Comparison of ENCODE assay signal across 13 cellular contexts in genomic region chr4:132614682-132615081, GRCh38.
DNase-seq lines count a peak whose midpoint lies in the region; ATAC-seq, FAIRE-seq and TF ChIP-seq lines count a peak whose summit lies in the region.
"Had no signal": no experiment of that assay in that cellular context is flagged by ENCODE, and none has a peak within 500 bp of the region (broad histone marks: within the 10 kb centered on the region; RNA-seq: fewer than 3 reads in every experiment).

No MANE protein-coding gene starts in this region.

- intact Hi-C loops in tibial artery (cut with DNase I; ENCODE audit: low total_unique reads) = no loop called here
- intact Hi-C loops in CD4-positive, alpha-beta memory T cell (cut with micrococcal nuclease) = no loop called here

- CTCF ChIA-PET in CD4-positive, alpha-beta memory T cell (lab: Charles Lee; ENCODE audit: partially characterized antibody) = no interaction called here

- POLR2A ChIA-PET in CD4-positive, alpha-beta memory T cell (lab: Charles Lee; ENCODE audit: partially characterized antibody) = no interaction called here

- no peaks in the 10 kb centered on the region for H3K36me3 Mint-ChIP-seq in CD4-positive, alpha-beta memory T cell

- H3K9me3 ChIP-seq in RWPE2 (ENCODE audit: severe bottlenecking) = no peaks in the 10 kb centered on the region
- no peaks in the 10 kb centered on the region for H3K9me3 ChIP-seq in tibial artery
- H3K9me3 ChIP-seq in CD4-positive, alpha-beta memory T cell (ENCODE audit: control insufficient read depth in 1 of 2, low read length in 2 of 2) = no peaks in the 10 kb centered on the region
- H3K9me3 ChIP-seq: ovary, stomach had no signal

- H3K36me3 ChIP-seq in RWPE2 (ENCODE audit: low read depth) (no peaks in the 10 kb centered on the region), tibial artery (no peaks in the 10 kb centered on the region)
- no peaks in the 10 kb centered on the region for H3K36me3 ChIP-seq in CD4-positive, alpha-beta memory T cell (ENCODE audit: insufficient read depth, low read length)
- H3K36me3 ChIP-seq: ovary, stomach had no signal

- H3K4me1 ChIP-seq in RWPE2 (ENCODE audit: insufficient read depth, poor library complexity, severe bottlenecking) = no peaks in the 10 kb centered on the region
- H3K4me1 ChIP-seq in tibial artery = no peaks in the 10 kb centered on the region
- H3K4me1 ChIP-seq in CD4-positive, alpha-beta memory T cell (ENCODE audit: insufficient read depth, low read length) = no peaks in the 10 kb centered on the region
- H3K4me1 ChIP-seq: stomach had no signal

- FAIRE-seq in A204.1 (lab: Jason Lieb, UNC) = peak; percentile 98
- FAIRE-seq: GM12878 had no signal

- H3K27ac Mint-ChIP-seq in CD4-positive, alpha-beta memory T cell = no peak overlapping the region

- peak; percentile 68 for TF ChIP-seq CTCF in RWPE2 (IDR thresholded peaks at IDR 0.05; ENCODE audit: poor library complexity, severe bottlenecking)
- no peak for TF ChIP-seq CTCF in tibial artery (IDR thresholded peaks at IDR 0.05)

- H3K27me3 ChIP-seq in RWPE2 (ENCODE audit: insufficient read depth, poor library complexity, severe bottlenecking) = no peaks in the 10 kb centered on the region
- H3K27me3 ChIP-seq in tibial artery = no peaks in the 10 kb centered on the region
- no peaks in the 10 kb centered on the region for H3K27me3 ChIP-seq in CD4-positive, alpha-beta memory T cell (ENCODE audit: insufficient read depth, low read length)
- H3K27me3 ChIP-seq: ovary, stomach had no signal

- no peaks in the 10 kb centered on the region for H3K4me1 Mint-ChIP-seq in CD4-positive, alpha-beta memory T cell

- H3K4me3 ChIP-seq in RWPE2 (ENCODE audit: severe bottlenecking) = no peak overlapping the region
- no peak overlapping the region for H3K4me3 ChIP-seq in tibial artery
- H3K4me3 ChIP-seq in CD4-positive, alpha-beta memory T cell (ENCODE audit: low read length in 2 of 2) = no peak overlapping the region
- H3K4me3 ChIP-seq: GM12878, ovary, stomach had no signal

- H3K9me3 Mint-ChIP-seq in CD4-positive, alpha-beta memory T cell = peaks cover 0 to 17% (median 8%) of the 10 kb centered on the region in 8 donors

- no peak overlapping the region for H3K4me3 Mint-ChIP-seq in CD4-positive, alpha-beta memory T cell

- H3K27ac ChIP-seq in RWPE2 (ENCODE audit: poor library complexity, severe bottlenecking) = no peak overlapping the region
- no peak overlapping the region for H3K27ac ChIP-seq in tibial artery
- H3K27ac ChIP-seq in CD4-positive, alpha-beta memory T cell (ENCODE audit: low read depth, low read length) = no peak overlapping the region
- H3K27ac ChIP-seq: ovary, stomach had no signal

- ATAC-seq in RWPE2 (ENCODE audit: low read depth) (no peak), HG03354 (IDR thresholded peaks at IDR 0.05; ENCODE audit: poor library complexity, severe bottlenecking, unreplicated experiment) (no peak)
- ATAC-seq: GM12878, left ventricle myocardium superior had no signal

- peak; percentile 3 for DNase-seq in GM03348 (ENCODE audit: low spot score)
- no peak for DNase-seq in RWPE2 (ENCODE audit: low spot score)
- DNase-seq in fibroblast of peridontal ligament (ENCODE audit: extremely low read depth) = peak; percentile 2
- DNase-seq in tibial artery = no peak
- no peak for DNase-seq in CD4-positive, alpha-beta memory T cell
- no peak for DNase-seq in activated CD4-positive, alpha-beta T cell treated with anti-CD3 and anti-CD28 coated beads, Interleukin-2, amount 50 U/mL, for 4 hours
- DNase-seq: left ventricle myocardium superior; ovary; stimulated activated CD4-positive, alpha-beta T cell treated with anti-CD3 and anti-CD28 coated beads, Interleukin-4, amount 100 ng/mL, for 24 hours; stomach had no signal

- H3K27me3 Mint-ChIP-seq in CD4-positive, alpha-beta memory T cell = no peaks in the 10 kb centered on the region

Comparison
In these comparisons a context has a peak if more than half of its experiments do, and no peak if none do; other contexts are left out.
1. DNase-seq: peak in GM03348 (single experiment) and fibroblast of peridontal ligament (single experiment); none in RWPE2 (single experiment), tibial artery (0 of 2), CD4-positive, alpha-beta memory T cell (0 of 5) and activated CD4-positive, alpha-beta T cell treated with anti-CD3 and anti-CD28 coated beads, Interleukin-2, amount 50 U/mL, for 4 hours (0 of 2).